Comparison of ENCODE assay signal across 14 cellular contexts in the genomic region with DNA sequence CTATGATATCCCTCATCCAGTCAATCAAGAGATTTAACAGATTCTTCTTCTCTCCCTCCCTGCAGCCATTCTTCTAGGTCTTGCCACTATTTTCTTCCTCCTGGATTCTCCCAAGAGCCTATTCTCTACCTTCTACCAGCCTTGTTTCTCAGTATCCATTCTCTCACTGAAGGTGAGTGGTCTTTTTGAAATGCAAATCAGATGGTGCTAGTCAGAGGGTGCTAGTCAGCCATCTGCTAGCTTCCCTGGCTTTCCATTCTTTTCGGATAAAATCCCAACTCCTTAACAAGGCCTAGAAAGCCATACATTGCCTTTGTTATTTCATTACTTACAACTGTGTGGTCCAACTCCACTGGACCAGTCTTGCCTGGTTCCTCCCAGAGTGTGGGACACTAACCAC.
"Had no signal": no experiment of that assay in that cellular context is flagged by ENCODE, and none has a peak within 500 bp of the region (broad histone marks: within the 10 kb centered on the region; RNA-seq: fewer than 3 reads in every experiment).

No MANE protein-coding gene starts in this region.

- H3K9me3 ChIP-seq: gastrocnemius medialis, right lobe of liver, transverse colon had no signal

- DNase-seq: activated CD4-positive, alpha-beta T cell treated with anti-CD3 and anti-CD28 coated beads for 4 hours; cortex of kidney; effector CD8-positive, alpha-beta T cell; gastrocnemius medialis; occipital lobe; right lobe of liver; substantia nigra; T1000; transverse colon had no signal

- H3K9me3 Mint-ChIP-seq: stimulated activated effector memory CD8-positive, alpha-beta T cell treated with anti-CD3 and anti-CD28 coated beads, Interleukin-12 subunit alpha, Interleukin-12 subunit beta, amount 100 ng/mL, for 72 hours had no signal

- H3K36me3 ChIP-seq: gastrocnemius medialis, right lobe of liver, transverse colon had no signal

- H3K27me3 Mint-ChIP-seq: progenitor cell of endocrine pancreas had no signal

- H3K4me3 Mint-ChIP-seq: stimulated activated effector memory CD8-positive, alpha-beta T cell treated with anti-CD3 and anti-CD28 coated beads, Interleukin-12 subunit alpha, Interleukin-12 subunit beta, amount 100 ng/mL, for 72 hours had no signal

- H3K27ac Mint-ChIP-seq: progenitor cell of endocrine pancreas; stimulated activated effector memory CD8-positive, alpha-beta T cell treated with anti-CD3 and anti-CD28 coated beads, Interleukin-12 subunit alpha, Interleukin-12 subunit beta, amount 100 ng/mL, for 72 hours had no signal

- ATAC-seq: gastrocnemius medialis; naive thymus-derived CD8-positive, alpha-beta T cell; right lobe of liver had no signal

- H3K36me3 Mint-ChIP-seq: stimulated activated effector memory CD8-positive, alpha-beta T cell treated with anti-CD3 and anti-CD28 coated beads, Interleukin-12 subunit alpha, Interleukin-12 subunit beta, amount 100 ng/mL, for 72 hours had no signal

- H3K4me3 ChIP-seq: gastrocnemius medialis, lung, right lobe of liver, transverse colon had no signal

- H3K27ac ChIP-seq: epithelial cell of prostate, gastrocnemius medialis, right lobe of liver, transverse colon had no signal

- H3K4me1 ChIP-seq: gastrocnemius medialis, right lobe of liver, transverse colon had no signal

- H3K27me3 ChIP-seq: gastrocnemius medialis, right lobe of liver, transverse colon had no signal
